8 cellular contexts compared by ENCODE assay signal in genomic region chr19:45125975-45126493, GRCh38. TPM values are rescaled to one million over a fixed set of nuclear protein-coding genes. Genes with fewer than 3 reads are reported as not detected.
DNase-seq lines count a peak whose midpoint lies in the region; ATAC-seq lines count a peak whose summit lies in the region.

No MANE protein-coding gene starts in this region.

- POLR2A ChIA-PET in activated CD4-positive, alpha-beta T cell treated with anti-CD3 and anti-CD28 coated beads for 36 hours (lab: Charles Lee): interaction anchor here (0.6 kb wide), 1 partner anchor 79 kb away, joined by 4 read pairs; no protein-coding TSS in a partner anchor

- ATAC-seq in activated CD4-positive, alpha-beta T cell treated with anti-CD3 and anti-CD28 coated beads for 36 hours: peak; percentile 85
- ATAC-seq in memory B cell (ENCODE audit: low read depth): peak; percentile 96
- no peak for ATAC-seq in HG03520 (IDR thresholded peaks at IDR 0.05; ENCODE audit: unreplicated experiment)

- no peak overlapping the region for H3K4me3 Mint-ChIP-seq in activated CD4-positive, alpha-beta T cell treated with anti-CD3 and anti-CD28 coated beads for 36 hours
- no peak overlapping the region for H3K4me3 Mint-ChIP-seq in memory B cell

- CTCF ChIA-PET in activated CD4-positive, alpha-beta T cell treated with anti-CD3 and anti-CD28 coated beads for 36 hours (lab: Charles Lee): interaction anchor here (0.6 to 1.5 kb wide), 7 partner anchors 13 to 215 kb away, joined by 3 to 7 read pairs (median 3); no protein-coding TSS in a partner anchor

- H3K4me1 Mint-ChIP-seq in activated CD4-positive, alpha-beta T cell treated with anti-CD3 and anti-CD28 coated beads for 36 hours: peaks cover 24% of the 10 kb centered on the region
- H3K4me1 Mint-ChIP-seq in memory B cell: peaks cover 23% of the 10 kb centered on the region

- H3K27ac Mint-ChIP-seq in activated CD4-positive, alpha-beta T cell treated with anti-CD3 and anti-CD28 coated beads for 36 hours: no peak overlapping the region
- no peak overlapping the region for H3K27ac Mint-ChIP-seq in memory B cell

- intact Hi-C loops in activated CD4-positive, alpha-beta T cell treated with anti-CD3 and anti-CD28 coated beads for 36 hours (cut with DNase I, micrococcal nuclease): loop anchor here (1.0 to 5.0 kb wide), 4 partner anchors 33 to 137 kb away; partner anchors contain the start of genes PPP1R37 (in 2 of the 2), GEMIN7 (in 1 of the 2) and ZNF296 (in 1 of the 2)

- DNase-seq in activated gamma-delta T cell treated with Interleukin-2 at 50 U/mL for 16 hours (peak; percentile 65), activated gamma-delta T cell (lab: John Stamatoyannopoulos, UW) (no peak), NCI-H1694 (lab: John Stamatoyannopoulos, UW) (peak; percentile 43), dermis blood vessel endothelial cell (peak; percentile 82), memory B cell (ENCODE audit: low spot score in 2 of 2) (peak; percentile 64 to 68)
- peak; percentile 87 for DNase-seq in activated CD4-positive, alpha-beta T cell treated with anti-CD3 and anti-CD28 coated beads for 36 hours
- peak; percentile 32 to 40 for DNase-seq in stimulated activated CD8-positive, alpha-beta memory T cell treated with anti-CD3 and anti-CD28 coated beads, Interleukin-7, amount 100 ng/mL, for 4 hours (ENCODE audit: low read depth in 2 of 2)

- no peaks in the 10 kb centered on the region for H3K27me3 Mint-ChIP-seq in activated CD4-positive, alpha-beta T cell treated with anti-CD3 and anti-CD28 coated beads for 36 hours
- H3K27me3 Mint-ChIP-seq in memory B cell: no peaks in the 10 kb centered on the region

- no peaks in the 10 kb centered on the region for H3K36me3 Mint-ChIP-seq in activated CD4-positive, alpha-beta T cell treated with anti-CD3 and anti-CD28 coated beads for 36 hours (ENCODE audit: low read depth)
- no peaks in the 10 kb centered on the region for H3K36me3 Mint-ChIP-seq in memory B cell

- no peaks in the 10 kb centered on the region for H3K9me3 Mint-ChIP-seq in activated CD4-positive, alpha-beta T cell treated with anti-CD3 and anti-CD28 coated beads for 36 hours (ENCODE audit: low read depth)
- no peaks in the 10 kb centered on the region for H3K9me3 Mint-ChIP-seq in memory B cell

RNA-seq across cellular contexts. Expression of gene PPP1R37, which starts 33.1 kb away (rescaled TPM):
- 10 to 100 TPM; 12.5 to 14.1 TPM for total RNA-seq in activated CD4-positive, alpha-beta T cell treated with anti-CD3 and anti-CD28 coated beads for 36 hours
- total RNA-seq in dermis blood vessel endothelial cell: 31.1 and 39.7 TPM in 2 replicates

RNA-seq across cellular contexts. Expression of gene NKPD1, which starts 34.7 kb away (rescaled TPM):
- total RNA-seq in activated CD4-positive, alpha-beta T cell treated with anti-CD3 and anti-CD28 coated beads for 36 hours: under 1 TPM; 0.09 to 0.11 TPM
- total RNA-seq in dermis blood vessel endothelial cell: 0.34 and 0.37 TPM in 2 replicates

RNA-seq across cellular contexts. Expression of gene GEMIN7, which starts 47.0 kb away (rescaled TPM):
- total RNA-seq in activated CD4-positive, alpha-beta T cell treated with anti-CD3 and anti-CD28 coated beads for 36 hours: 10 to 100 TPM; 35.4 to 35.5 TPM
- 25.5 and 33.2 TPM in 2 replicates for total RNA-seq in dermis blood vessel endothelial cell

RNA-seq across cellular contexts. Expression of gene ZNF296, which starts 49.8 kb away (rescaled TPM):
- total RNA-seq in activated CD4-positive, alpha-beta T cell treated with anti-CD3 and anti-CD28 coated beads for 36 hours: 1 to 10 TPM; 3.1 to 4.8 TPM
- 0.17 and 0.51 TPM in 2 replicates for total RNA-seq in dermis blood vessel endothelial cell

RNA-seq across cellular contexts. Expression of gene TRAPPC6A, which starts 52.0 kb away (rescaled TPM):
- total RNA-seq in activated CD4-positive, alpha-beta T cell treated with anti-CD3 and anti-CD28 coated beads for 36 hours: 10 to 100 TPM; 18.3 to 25.1 TPM
- 8.8 and 36.8 TPM in 2 replicates for total RNA-seq in dermis blood vessel endothelial cell
